ENCODE assay signal across 16 cellular contexts in the genomic region with DNA sequence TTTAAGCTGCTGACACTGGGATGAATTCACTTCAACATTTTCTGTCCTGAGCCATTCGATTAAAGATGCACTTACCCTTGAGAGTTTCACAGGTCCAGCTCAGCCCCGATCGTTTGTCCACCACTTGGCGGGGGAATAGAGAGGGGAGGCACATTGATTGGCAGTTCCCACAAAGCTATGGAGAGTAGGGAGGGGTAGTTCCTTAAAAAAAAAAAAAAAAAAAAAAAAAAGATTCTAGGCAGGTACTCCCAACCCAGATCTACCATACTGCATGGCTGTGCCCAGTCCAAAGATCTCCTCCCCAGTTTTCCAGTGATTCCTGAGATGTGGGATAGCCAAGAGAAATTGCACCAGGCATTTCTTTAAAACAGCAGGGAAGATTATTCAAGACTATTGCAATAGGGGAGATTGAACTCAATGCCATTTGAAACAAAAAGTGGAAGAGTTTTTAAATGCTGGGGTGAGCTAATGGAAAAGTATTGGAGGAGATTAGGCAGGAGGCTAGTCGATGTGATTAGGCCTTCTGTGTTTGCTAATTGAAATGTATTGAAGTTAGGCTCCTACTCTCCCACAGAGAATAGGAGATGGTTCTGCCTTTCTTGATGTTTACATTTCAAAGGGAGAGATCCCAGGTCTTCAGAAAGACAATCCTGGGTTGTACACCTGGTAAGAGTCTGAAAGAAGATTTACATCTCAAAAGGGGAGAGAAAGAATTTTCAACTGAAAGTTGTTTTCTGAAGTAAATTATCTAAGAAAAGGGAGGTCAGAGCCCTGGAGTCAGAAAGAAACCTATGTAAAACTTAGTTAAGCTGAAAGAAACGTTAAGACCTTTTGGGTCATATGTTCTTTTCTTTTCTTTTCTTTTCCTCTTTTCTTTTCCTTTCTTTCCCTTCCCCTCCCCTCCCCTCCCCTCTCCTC.
"Had no signal": no experiment of that assay in that cellular context is flagged by ENCODE, and none has a peak within 500 bp of the region (broad histone marks: within the 10 kb centered on the region; RNA-seq: fewer than 3 reads in every experiment).

No MANE protein-coding gene starts in this region.

- FAIRE-seq: keratinocyte, TTC549 had no signal

- H3K36me3 ChIP-seq: gastroesophageal sphincter had no signal

- H3K27ac ChIP-seq: body of pancreas, gastroesophageal sphincter, skin epidermis had no signal

- H3K9me3 ChIP-seq: body of pancreas, gastroesophageal sphincter had no signal

- ATAC-seq: activated naive CD4-positive, alpha-beta T cell treated with anti-CD3 and anti-CD28 coated beads, Interleukin-2, amount 50 U/mL, for 72 hours; body of pancreas; effector memory CD8-positive, alpha-beta T cell; gastroesophageal sphincter; left ventricle myocardium superior; T-helper 17 cell had no signal

- H3K4me3 ChIP-seq: body of pancreas, gastroesophageal sphincter, skin epidermis had no signal

- DNase-seq: activated CD4-positive, alpha-beta T cell treated with anti-CD3 and anti-CD28 coated beads, Interleukin-2, amount 50 U/mL, for 1 hour; activated effector memory CD4-positive, alpha-beta T cell treated with Interleukin-2 at 50 U/mL for 16 hours; activated T-cell treated with anti-CD3 and anti-CD28 coated beads, Interleukin-2, amount 50 U/mL, for 24 hours; amniotic stem cell; body of pancreas; central memory CD4-positive, alpha-beta T cell; cortex of kidney; effector memory CD8-positive, alpha-beta T cell; left ventricle myocardium superior; posterior cingulate gyrus; T-helper 17 cell had no signal

- H3K4me1 ChIP-seq: body of pancreas, gastroesophageal sphincter had no signal

- H3K27me3 ChIP-seq: body of pancreas, gastroesophageal sphincter had no signal
